In genomic region chr12:12704593-12705230, GRCh38 we compare ENCODE assay signal across 1 cellular context.
TF ChIP-seq lines count a peak whose summit lies in the region.

No MANE protein-coding gene starts in this region.

TF ChIP-seq in HEK293, 187 proteins besides CTCF, POLR2A, EP300 and RAD21 (continued from another document):
- TF ChIP-seq REST (tag by site-specific recombination; IDR thresholded peaks at IDR 0.05) (no peak), ZNF654 (tag by site-specific recombination; IDR thresholded peaks at IDR 0.05; ENCODE audit: low read depth) (peak; percentile 100), SP7 (tag by site-specific recombination; IDR thresholded peaks at IDR 0.05) (peak; percentile 54), ZNF239 (tag by site-specific recombination; IDR thresholded peaks at IDR 0.05) (no peak), ZNF629 (tag by site-specific recombination; IDR thresholded peaks at IDR 0.05) (0 out of 2 replicates have a peak, but pooled peaks have one; percentile 23), ZNF660 (tag by site-specific recombination; IDR thresholded peaks at IDR 0.05) (peak; percentile 91; the same call in 1 of the 2 replicates), ZNF561 (tag by site-specific recombination; IDR thresholded peaks at IDR 0.05; ENCODE audit: borderline replicate concordance) (0 out of 2 replicates have a peak, but pooled peaks have one; percentile 36), ZNF132 (tag by site-specific recombination; IDR thresholded peaks at IDR 0.05; ENCODE audit: borderline replicate concordance) (no peak), HOXA7 (CRISPR knock-in tag; IDR thresholded peaks at IDR 0.05; ENCODE audit: borderline replicate concordance) (no peak), ZNF791 (tag by site-specific recombination; IDR thresholded peaks at IDR 0.05) (no peak), ZNF324 (tag by site-specific recombination; IDR thresholded peaks at IDR 0.05) (0 out of 2 replicates have a peak, but pooled peaks have one; percentile 33), ZNF645 (tag by site-specific recombination; IDR thresholded peaks at IDR 0.05) (no peak), KLF8 (tag by site-specific recombination; IDR thresholded peaks at IDR 0.05) (no peak; the same call in 1 of the 2 replicates), ZBTB44 (tag by site-specific recombination; IDR thresholded peaks at IDR 0.05) (peak; percentile 57; the same call in 1 of the 2 replicates), ZNF24 (tag by site-specific recombination; IDR thresholded peaks at IDR 0.05) (peak; percentile 78; the same call in 1 of the 2 replicates), ZNF707 (tag by site-specific recombination; IDR thresholded peaks at IDR 0.05) (no peak), ZNF174 (tag by site-specific recombination; IDR thresholded peaks at IDR 0.05) (no peak), BCL6B (tag by site-specific recombination; IDR thresholded peaks at IDR 0.05) (no peak), ZSCAN30 (tag by site-specific recombination; IDR thresholded peaks at IDR 0.05) (peak; percentile 75; the same call in 1 of the 2 replicates), SP2 (tag by site-specific recombination; IDR thresholded peaks at IDR 0.05) (no peak), ZNF10 (tag by site-specific recombination; IDR thresholded peaks at IDR 0.05) (peak; percentile 38; the same call in 1 of the 2 replicates), TRIM28 (IDR thresholded peaks at IDR 0.05; ENCODE audit: borderline replicate concordance, low read length) (peak; percentile 48; the same call in 1 of the 2 replicates), OSR2 (tag by site-specific recombination; IDR thresholded peaks at IDR 0.05) (no peak), ZNF843 (tag by site-specific recombination; IDR thresholded peaks at IDR 0.05) (no peak), HIC1 (tag by site-specific recombination; IDR thresholded peaks at IDR 0.05) (no peak), ZNF394 (tag by site-specific recombination; IDR thresholded peaks at IDR 0.05; ENCODE audit: borderline replicate concordance) (no peak), ZNF449 (tag by site-specific recombination; IDR thresholded peaks at IDR 0.05) (no peak), ZNF398 (tag by site-specific recombination; IDR thresholded peaks at IDR 0.05) (no peak), ZNF341 (tag by site-specific recombination; IDR thresholded peaks at IDR 0.05; ENCODE audit: low read depth) (no peak)
